ENCODE assay signal across 2 cellular contexts in the genomic region with DNA sequence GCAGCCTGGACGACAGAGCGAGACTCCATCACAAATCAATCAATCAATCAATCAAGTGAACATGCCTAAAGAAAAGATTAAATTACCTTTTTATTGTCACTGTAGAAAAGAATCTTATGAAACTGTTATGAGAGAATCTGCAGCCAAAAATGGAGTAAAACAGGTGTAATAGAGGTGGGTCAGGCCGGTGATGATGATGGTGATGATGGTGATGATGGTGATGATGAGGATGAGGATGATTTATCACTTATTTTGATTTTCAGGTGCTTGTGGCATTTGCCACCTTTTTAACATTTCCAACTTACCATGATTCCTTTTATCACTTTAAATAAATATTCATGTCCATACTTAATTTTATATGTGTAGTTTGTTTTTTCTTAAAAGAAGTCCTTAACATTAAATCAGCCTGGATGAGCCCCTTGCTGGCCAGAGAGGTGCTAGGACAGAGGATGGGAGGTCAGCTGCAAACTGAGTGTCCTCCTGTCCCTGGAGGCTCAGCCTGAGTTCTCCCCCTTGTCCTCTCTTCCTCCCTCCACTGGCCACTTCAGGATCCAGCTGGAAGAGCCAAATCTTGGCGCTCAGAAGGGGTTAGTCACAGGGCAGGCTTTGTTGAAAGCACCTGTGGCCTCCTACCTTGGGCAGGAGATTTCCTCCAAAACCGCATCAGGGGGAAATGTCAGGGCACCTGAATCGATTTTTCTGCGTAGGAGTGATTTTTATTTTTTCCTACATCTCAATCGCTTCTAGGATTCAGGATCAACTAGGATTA.
TF ChIP-seq lines count a peak whose summit lies in the region.

No MANE protein-coding gene starts in this region.

TF ChIP-seq in HepG2, 621 proteins besides CTCF, POLR2A, EP300 and RAD21:
- peak; percentile 65 for TF ChIP-seq CREB1 (IDR thresholded peaks at IDR 0.05)
- TF ChIP-seq CREB1 (CRISPR knock-in tag; IDR thresholded peaks at IDR 0.05) = no peak
- TF ChIP-seq ZNF101 (CRISPR knock-in tag; IDR thresholded peaks at IDR 0.05; ENCODE audit: borderline replicate concordance, low read depth) = no peak

TF ChIP-seq in HEK293T, 16 proteins besides CTCF, POLR2A, EP300 and RAD21:
- peak; percentile 36; the same call in 1 of the 2 replicates for TF ChIP-seq PKNOX1 (IDR thresholded peaks at IDR 0.05)
- TF ChIP-seq CTBP1 (IDR thresholded peaks at IDR 0.05; ENCODE audit: borderline replicate concordance) = no peak
